1 cellular context compared by ENCODE assay signal in the genomic region with DNA sequence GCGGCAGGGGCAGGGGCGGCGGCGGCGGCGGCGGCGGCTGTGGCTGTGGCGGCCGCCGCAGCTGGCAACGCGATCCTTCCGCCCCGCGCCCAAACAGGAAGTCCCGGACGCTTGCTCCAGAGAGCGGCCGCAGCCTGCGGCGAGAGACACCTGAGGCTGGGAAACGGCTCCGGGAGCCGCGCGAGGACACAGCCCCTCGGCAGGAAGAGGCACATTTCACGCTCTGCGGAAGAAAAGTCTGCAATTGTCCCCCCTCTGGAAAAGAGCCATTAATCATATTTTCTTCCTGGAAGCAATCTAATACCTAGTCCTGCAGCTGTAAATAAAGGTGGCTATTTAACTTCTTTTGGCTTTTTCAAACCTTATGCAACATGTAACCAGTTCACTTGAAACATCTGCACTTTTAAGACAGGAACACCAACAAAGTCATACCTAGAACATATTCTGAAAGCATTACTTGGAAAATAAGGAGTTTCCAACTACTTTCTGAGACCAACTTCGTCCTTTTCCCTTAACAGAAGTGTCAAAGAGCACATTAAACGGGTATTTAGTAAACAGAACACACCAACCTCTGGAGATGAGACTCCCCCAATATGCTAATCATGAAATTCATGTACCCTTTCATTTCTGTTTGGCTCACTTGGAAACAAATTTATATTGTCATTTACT.
A peak's percentile ranks its signal among the peaks of the same experiment; 100 is the strongest.
TF ChIP-seq lines count a peak whose summit lies in the region.

No MANE protein-coding gene starts in this region.

TF ChIP-seq in GM12878, 131 proteins besides CTCF, POLR2A, EP300 and RAD21 (continued from another document):
- TF ChIP-seq, protein P1, sequence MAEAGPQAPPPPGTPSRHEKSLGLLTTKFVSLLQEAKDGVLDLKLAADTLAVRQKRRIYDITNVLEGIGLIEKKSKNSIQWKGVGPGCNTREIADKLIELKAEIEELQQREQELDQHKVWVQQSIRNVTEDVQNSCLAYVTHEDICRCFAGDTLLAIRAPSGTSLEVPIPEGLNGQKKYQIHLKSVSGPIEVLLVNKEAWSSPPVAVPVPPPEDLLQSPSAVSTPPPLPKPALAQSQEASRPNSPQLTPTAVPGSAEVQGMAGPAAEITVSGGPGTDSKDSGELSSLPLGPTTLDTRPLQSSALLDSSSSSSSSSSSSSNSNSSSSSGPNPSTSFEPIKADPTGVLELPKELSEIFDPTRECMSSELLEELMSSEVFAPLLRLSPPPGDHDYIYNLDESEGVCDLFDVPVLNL (IDR thresholded peaks at IDR 0.05; ENCODE audit: low read depth, low read length), result no peak
- no peak; the same call in 1 of the 2 replicates for TF ChIP-seq CBFB (IDR thresholded peaks at IDR 0.05; ENCODE audit: low read depth)
- TF ChIP-seq FOS (IDR thresholded peaks at IDR 0.05; ENCODE audit: borderline replicate concordance, extremely low read depth, insufficient read length), result no peak
- TF ChIP-seq, protein P2, sequence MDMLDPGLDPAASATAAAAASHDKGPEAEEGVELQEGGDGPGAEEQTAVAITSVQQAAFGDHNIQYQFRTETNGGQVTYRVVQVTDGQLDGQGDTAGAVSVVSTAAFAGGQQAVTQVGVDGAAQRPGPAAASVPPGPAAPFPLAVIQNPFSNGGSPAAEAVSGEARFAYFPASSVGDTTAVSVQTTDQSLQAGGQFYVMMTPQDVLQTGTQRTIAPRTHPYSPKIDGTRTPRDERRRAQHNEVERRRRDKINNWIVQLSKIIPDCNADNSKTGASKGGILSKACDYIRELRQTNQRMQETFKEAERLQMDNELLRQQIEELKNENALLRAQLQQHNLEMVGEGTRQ (IDR thresholded peaks at IDR 0.05; ENCODE audit: borderline replicate concordance, low read depth, low read length), result no peak
- TF ChIP-seq, protein P3, sequence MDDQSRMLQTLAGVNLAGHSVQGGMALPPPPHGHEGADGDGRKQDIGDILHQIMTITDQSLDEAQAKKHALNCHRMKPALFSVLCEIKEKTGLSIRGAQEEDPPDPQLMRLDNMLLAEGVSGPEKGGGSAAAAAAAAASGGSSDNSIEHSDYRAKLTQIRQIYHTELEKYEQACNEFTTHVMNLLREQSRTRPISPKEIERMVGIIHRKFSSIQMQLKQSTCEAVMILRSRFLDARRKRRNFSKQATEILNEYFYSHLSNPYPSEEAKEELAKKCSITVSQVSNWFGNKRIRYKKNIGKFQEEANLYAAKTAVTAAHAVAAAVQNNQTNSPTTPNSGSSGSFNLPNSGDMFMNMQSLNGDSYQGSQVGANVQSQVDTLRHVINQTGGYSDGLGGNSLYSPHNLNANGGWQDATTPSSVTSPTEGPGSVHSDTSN (IDR thresholded peaks at IDR 0.05; ENCODE audit: insufficient replicate concordance, low read depth, low read length), result no peak
- TF ChIP-seq JUNB (IDR thresholded peaks at IDR 0.05), result no peak
- TF ChIP-seq SIN3A (IDR thresholded peaks at IDR 0.05; ENCODE audit: low read depth, low read length), result peak; percentile 18; the same call in 1 of the 2 replicates
